In genomic region chr18:74147779-74148542, GRCh38 we compare ENCODE assay signal across 1 cellular context.
TF ChIP-seq lines count a peak whose summit lies in the region.

FBXO15 (minus strand) TSS chr18:74147834; CDS start chr18:74147785, 49 bp downstream.
A gene with protein sequence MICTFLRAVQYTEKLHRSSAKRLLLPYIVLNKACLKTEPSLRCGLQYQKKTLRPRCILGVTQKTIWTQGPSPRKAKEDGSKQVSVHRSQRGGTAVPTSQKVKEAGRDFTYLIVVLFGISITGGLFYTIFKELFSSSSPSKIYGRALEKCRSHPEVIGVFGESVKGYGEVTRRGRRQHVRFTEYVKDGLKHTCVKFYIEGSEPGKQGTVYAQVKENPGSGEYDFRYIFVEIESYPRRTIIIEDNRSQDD (plus strand): TSS chr18:74148523. CDS start chr18:74148809, 286 bp downstream.

TF ChIP-seq in HEK293, 187 proteins besides CTCF, POLR2A, EP300 and RAD21 (continued from another document):
- TF ChIP-seq REST (tag by site-specific recombination; IDR thresholded peaks at IDR 0.05) (peak; percentile 18; the same call in 1 of the 2 replicates), ZNF514 (tag by site-specific recombination; IDR thresholded peaks at IDR 0.05) (no peak), SALL2 (tag by site-specific recombination; IDR thresholded peaks at IDR 0.05; ENCODE audit: borderline replicate concordance) (no peak), ZNF747 (tag by site-specific recombination; IDR thresholded peaks at IDR 0.05) (no peak), ZNF350 (tag by site-specific recombination; IDR thresholded peaks at IDR 0.05) (no peak), ZSCAN16 (tag by site-specific recombination; IDR thresholded peaks at IDR 0.05) (no peak), ZNF292 (tag by site-specific recombination; IDR thresholded peaks at IDR 0.05; ENCODE audit: borderline replicate concordance, low read depth) (no peak), ZNF571 (tag by site-specific recombination; IDR thresholded peaks at IDR 0.05) (no peak), ZNF302 (tag by site-specific recombination; IDR thresholded peaks at IDR 0.05; ENCODE audit: low read depth) (no peak), ZNF133 (tag by site-specific recombination; IDR thresholded peaks at IDR 0.05) (no peak), ZNF341 (tag by site-specific recombination; IDR thresholded peaks at IDR 0.05; ENCODE audit: low read depth) (peak; percentile 15; the same call in 1 of the 2 replicates), ZNF23 (tag by site-specific recombination; IDR thresholded peaks at IDR 0.05; ENCODE audit: borderline replicate concordance) (no peak), ZNF18 (tag by site-specific recombination; IDR thresholded peaks at IDR 0.05) (no peak), ZFP3 (tag by site-specific recombination; IDR thresholded peaks at IDR 0.05; ENCODE audit: low read depth) (no peak)
- TF ChIP-seq, protein P1, sequence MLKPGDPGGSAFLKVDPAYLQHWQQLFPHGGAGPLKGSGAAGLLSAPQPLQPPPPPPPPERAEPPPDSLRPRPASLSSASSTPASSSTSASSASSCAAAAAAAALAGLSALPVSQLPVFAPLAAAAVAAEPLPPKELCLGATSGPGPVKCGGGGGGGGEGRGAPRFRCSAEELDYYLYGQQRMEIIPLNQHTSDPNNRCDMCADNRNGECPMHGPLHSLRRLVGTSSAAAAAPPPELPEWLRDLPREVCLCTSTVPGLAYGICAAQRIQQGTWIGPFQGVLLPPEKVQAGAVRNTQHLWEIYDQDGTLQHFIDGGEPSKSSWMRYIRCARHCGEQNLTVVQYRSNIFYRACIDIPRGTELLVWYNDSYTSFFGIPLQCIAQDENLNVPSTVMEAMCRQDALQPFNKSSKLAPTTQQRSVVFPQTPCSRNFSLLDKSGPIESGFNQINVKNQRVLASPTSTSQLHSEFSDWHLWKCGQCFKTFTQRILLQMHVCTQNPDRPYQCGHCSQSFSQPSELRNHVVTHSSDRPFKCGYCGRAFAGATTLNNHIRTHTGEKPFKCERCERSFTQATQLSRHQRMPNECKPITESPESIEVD (tag by site-specific recombination; IDR thresholded peaks at IDR 0.05): no peak
- TF ChIP-seq, protein P2, sequence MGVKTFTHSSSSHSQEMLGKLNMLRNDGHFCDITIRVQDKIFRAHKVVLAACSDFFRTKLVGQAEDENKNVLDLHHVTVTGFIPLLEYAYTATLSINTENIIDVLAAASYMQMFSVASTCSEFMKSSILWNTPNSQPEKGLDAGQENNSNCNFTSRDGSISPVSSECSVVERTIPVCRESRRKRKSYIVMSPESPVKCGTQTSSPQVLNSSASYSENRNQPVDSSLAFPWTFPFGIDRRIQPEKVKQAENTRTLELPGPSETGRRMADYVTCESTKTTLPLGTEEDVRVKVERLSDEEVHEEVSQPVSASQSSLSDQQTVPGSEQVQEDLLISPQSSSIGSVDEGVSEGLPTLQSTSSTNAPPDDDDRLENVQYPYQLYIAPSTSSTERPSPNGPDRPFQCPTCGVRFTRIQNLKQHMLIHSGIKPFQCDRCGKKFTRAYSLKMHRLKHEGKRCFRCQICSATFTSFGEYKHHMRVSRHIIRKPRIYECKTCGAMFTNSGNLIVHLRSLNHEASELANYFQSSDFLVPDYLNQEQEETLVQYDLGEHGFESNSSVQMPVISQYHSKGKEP (tag by site-specific recombination; IDR thresholded peaks at IDR 0.05): no peak
